ENCODE assay signal across 8 cellular contexts in genomic region chr2:10303174-10303633, GRCh38. TPM values are rescaled to one million over a fixed set of nuclear protein-coding genes. Genes with fewer than 3 reads are reported as not detected.
DNase-seq lines count a peak whose midpoint lies in the region; ATAC-seq, FAIRE-seq and TF ChIP-seq lines count a peak whose summit lies in the region.

No MANE protein-coding gene starts in this region.

- H3K27ac ChIP-seq in pancreas = peak overlapping the region; percentile 61 to 84 (median 72)

- H3K4me3 ChIP-seq in fibroblast of mammary gland (ENCODE audit: control insufficient read depth, low read depth, low read length) (peak overlapping the region; percentile 76), pancreas (peak overlapping the region; percentile 83 to 99 (median 88))

- peaks cover 8 to 24% (median 15%) of the 10 kb centered on the region in 3 donors for H3K4me1 ChIP-seq in pancreas

- peak; percentile 3 for ATAC-seq in GM18520 (IDR thresholded peaks at IDR 0.05; ENCODE audit: unreplicated experiment)
- ATAC-seq in HG03025 (IDR thresholded peaks at IDR 0.05; ENCODE audit: low FRiP score, unreplicated experiment) = peak; percentile 6
- peak in 1 of 4 donors; percentile 2 for ATAC-seq in pancreas

- H3K36me3 ChIP-seq in pancreas = no peaks in the 10 kb centered on the region

- no peak for TF ChIP-seq CTCF in fibroblast of mammary gland (conservative IDR thresholded peaks at IDR 0.05; ENCODE audit: control insufficient read depth, insufficient read depth, low read depth, low read length)
- TF ChIP-seq CTCF in pancreas (IDR thresholded peaks at IDR 0.05) = no peak

- WGBS in pancreas, 2 donors = 0% methylated on average over 42 of the region's 42 CpGs

- H3K9me3 ChIP-seq in pancreas = peaks cover 0 to 3% (median 0%) of the 10 kb centered on the region in 4 donors

- no peak for FAIRE-seq in pancreas (lab: Jason Lieb, UNC)

- intact Hi-C loops in pancreas (cut with DNase I) = loop anchor here in 1 of 3 donors (10.0 kb wide), 2 partner anchors 62 to 112 kb away; no protein-coding TSS in a partner anchor

- DNase-seq in activated CD4-positive, CD25-positive, alpha-beta regulatory T cell treated with anti-CD3 and anti-CD28 coated beads, Interleukin-2, amount 50 U/mL, for 72 hours = peak; percentile 49
- DNase-seq in fibroblast of mammary gland (ENCODE audit: low read depth) (no peak), pancreas (peak in 2 of 6 donors; percentile 13 to 70), mesenteric fat pad (ENCODE audit: low spot score) (no peak), epidermal melanocyte (ENCODE audit: insufficient read length, low spot score) (no peak), NCI-H146 (lab: John Stamatoyannopoulos, UW) (no peak)

- H3K27me3 ChIP-seq in pancreas = no peaks in the 10 kb centered on the region

RNA-seq across cellular contexts. Expression of gene HPCAL1, which starts 0.5 kb away (rescaled TPM):
- 10 to 100 TPM; 24.3 to 32.7 (median 26.8) TPM for total RNA-seq in pancreas
- polyA plus RNA-seq in pancreas = 10 to 100 TPM; 22.1 to 27.3 TPM
- total RNA-seq in mesenteric fat pad = 45.3 TPM
